ENCODE assay signal across 28 cellular contexts in the genomic region with DNA sequence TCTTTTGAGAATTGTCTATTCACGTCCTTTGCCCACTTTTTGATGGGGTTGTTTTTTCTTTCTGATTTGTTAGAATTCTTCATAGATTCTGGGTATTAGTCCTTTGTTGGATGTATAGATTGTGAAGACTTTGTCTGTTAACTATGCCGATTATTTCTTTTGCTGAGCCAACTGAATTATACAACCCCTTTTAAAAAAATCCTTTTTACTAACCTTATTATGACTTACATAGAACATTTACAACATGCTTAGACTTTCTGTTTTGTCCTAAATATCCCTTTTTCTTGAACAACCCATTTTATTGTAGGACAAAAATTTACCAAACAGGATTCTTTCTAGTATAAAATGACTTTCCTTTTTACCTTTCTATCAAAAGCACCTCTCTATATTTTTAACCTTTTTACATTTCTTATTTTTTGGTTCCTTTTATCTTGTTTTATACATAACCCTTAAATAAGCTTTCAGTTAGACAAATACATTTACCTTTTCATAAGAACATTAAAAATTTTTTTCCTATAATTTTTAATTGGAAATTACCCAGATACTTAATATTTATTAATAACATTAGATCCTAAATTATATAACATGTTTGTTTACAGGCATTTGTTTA.
A peak's percentile ranks its signal among the peaks of the same experiment; 100 is the strongest.
DNase-seq lines count a peak whose midpoint lies in the region; ATAC-seq, FAIRE-seq and TF ChIP-seq lines count a peak whose summit lies in the region.
"Had no signal": no experiment of that assay in that cellular context is flagged by ENCODE, and none has a peak within 500 bp of the region (broad histone marks: within the 10 kb centered on the region; RNA-seq: fewer than 3 reads in every experiment).

No MANE protein-coding gene starts in this region.

- H3K4me3 ChIP-seq in A549 (no peak overlapping the region), K562 (no peak overlapping the region)
- H3K4me3 ChIP-seq: BLaER1 treated with 17β-estradiol and CSF1 and Interleukin-3, amounts not matched to agents 10 nM and 100 nM; mucosa of descending colon; psoas muscle; SJSA1; smooth muscle cell had no signal

- TF ChIP-seq RAD21 in A549 (conservative IDR thresholded peaks at IDR 0.05 in 1 of 2, IDR thresholded peaks at IDR 0.05 in 1 of 2): no peak
- no peak for TF ChIP-seq RAD21 in K562 (CRISPR knock-in tag; conservative IDR thresholded peaks at IDR 0.05 in 1 of 2, IDR thresholded peaks at IDR 0.05 in 1 of 2)

- no peaks in the 10 kb centered on the region for H3K9me1 ChIP-seq in K562 (ENCODE audit: control insufficient read depth, insufficient read depth, low read length)

- POLR2A ChIA-PET in A549 (lab: Yijun Ruan, JAX): no interaction called here
- POLR2A ChIA-PET in K562 (lab: Yijun Ruan, JAX): no interaction called here

- H4K20me1 ChIP-seq in K562 (replicated peaks; ENCODE audit: control insufficient read depth, insufficient read depth, low read length): no peaks in the 10 kb centered on the region
- H4K20me1 ChIP-seq: BLaER1 treated with 17β-estradiol and CSF1 and Interleukin-3, amounts not matched to agents 10 nM and 100 nM had no signal

- no peak overlapping the region for H3K9ac ChIP-seq in K562 (ENCODE audit: insufficient read depth in 1 of 2, low read depth in 2 of 2, low read length in 2 of 2)
- H3K9ac ChIP-seq: BLaER1 treated with 17β-estradiol and CSF1 and Interleukin-3, amounts not matched to agents 10 nM and 100 nM had no signal

- no peak for TF ChIP-seq CTCF in A549 (IDR thresholded peaks at IDR 0.05)
- TF ChIP-seq CTCF in K562 (IDR thresholded peaks at IDR 0.05 in 2 of 3, conservative IDR thresholded peaks at IDR 0.05 in 1 of 3; ENCODE audit: insufficient read depth in 2 of 3, low read depth in 1 of 3, low read length in 3 of 3): no peak

- no peak overlapping the region for H2AFZ ChIP-seq in K562 (ENCODE audit: low read depth, low read length)

- in situ Hi-C loops in K562 (cut with MboI): no loop called here

- intact Hi-C loops in K562 (cut with micrococcal nuclease): no loop called here

- BruUV-seq in K562 (replicated peaks; lab: Mats Ljungman, UMichigan): no TSS peak

- no peaks in the 10 kb centered on the region for H3K4me1 ChIP-seq in A549
- 0 out of 5 replicates have a peak, but pooled peaks cover 0 to 3% of the 10 kb centered on the region in 2 experiments for H3K4me1 ChIP-seq in K562 (replicated peaks in 1 of 2; ENCODE audit: control insufficient read depth in 2 of 2, insufficient read depth in 2 of 2, low read length in 2 of 2)
- H3K4me1 ChIP-seq: BLaER1 treated with 17β-estradiol and CSF1 and Interleukin-3, amounts not matched to agents 10 nM and 100 nM; psoas muscle; SJSA1 had no signal

- WGBS in A549 (ENCODE audit: missing lambda C conversion rate): 45% methylated on average over 2 of the region's 2 CpGs
- WGBS in K562 (ENCODE audit: insufficient coverage, low coverage, missing lambda C conversion rate): 67% methylated on average over 2 of the region's 2 CpGs

- TF ChIP-seq POLR2A in A549 (IDR thresholded peaks at IDR 0.05; ENCODE audit: low read length): no peak
- no peak for TF ChIP-seq POLR2A in K562 (conservative IDR thresholded peaks at IDR 0.05)

- CTCF ChIA-PET in A549 (lab: Yijun Ruan, JAX): no interaction called here
- CTCF ChIA-PET in K562 (lab: Yijun Ruan, JAX; ENCODE audit: low intra/inter-chr PET ratio): no interaction called here

- H3K9me3 ChIP-seq in A549 (peaks cover 6% of the 10 kb centered on the region; the same call in 2 of the 3 replicates), K562 (replicated peaks; ENCODE audit: control insufficient read depth, insufficient read depth, low read depth, low read length) (no peaks in the 10 kb centered on the region)
- H3K9me3 ChIP-seq: mucosa of descending colon, psoas muscle, SJSA1 had no signal

- H3K36me3 ChIP-seq in K562 (ENCODE audit: control insufficient read depth, insufficient read depth, low read length): no peaks in the 10 kb centered on the region
- H3K36me3 ChIP-seq: BLaER1 treated with 17β-estradiol and CSF1 and Interleukin-3, amounts not matched to agents 10 nM and 100 nM; SJSA1 had no signal

- H3K27me3 ChIP-seq in K562 (ENCODE audit: control insufficient read depth in 2 of 2, insufficient read depth in 2 of 2, low read length in 2 of 2): no peaks in the 10 kb centered on the region
- H3K27me3 ChIP-seq: BLaER1 treated with 17β-estradiol and CSF1 and Interleukin-3, amounts not matched to agents 10 nM and 100 nM; SJSA1 had no signal

- H3K27ac ChIP-seq in A549 (no peak overlapping the region), K562 (ENCODE audit: extremely low read depth, low read depth, low read length) (no peak overlapping the region)
- H3K27ac ChIP-seq: BLaER1 treated with 17β-estradiol and CSF1 and Interleukin-3, amounts not matched to agents 10 nM and 100 nM; HL-60; psoas muscle; SJSA1 had no signal

- no peak for FAIRE-seq in A549 (lab: Jason Lieb, UNC)
- no peak for FAIRE-seq in K562 (lab: Jason Lieb, UNC)
- FAIRE-seq: astrocyte had no signal

- no peak for ATAC-seq in A549
- ATAC-seq in K562: no peak
- ATAC-seq: left ventricle myocardium superior, mucosa of descending colon, psoas muscle had no signal

- TF ChIP-seq EP300 in A549 (IDR thresholded peaks at IDR 0.05): no peak
- no peak for TF ChIP-seq EP300 in K562 (IDR thresholded peaks at IDR 0.05; ENCODE audit: low read length)

- no peaks in the 10 kb centered on the region for H3K79me2 ChIP-seq in K562 (ENCODE audit: control insufficient read depth, insufficient read depth, low read length)

- H3K4me2 ChIP-seq in A549 (no peak overlapping the region), K562 (ENCODE audit: insufficient read depth, low read length) (no peak overlapping the region)
- H3K4me2 ChIP-seq: BLaER1 treated with 17β-estradiol and CSF1 and Interleukin-3, amounts not matched to agents 10 nM and 100 nM; smooth muscle cell had no signal

- peak; percentile 67 for DNase-seq in DMS53 (lab: John Stamatoyannopoulos, UW)
- DNase-seq in DMS53 treated with DMSO at 0.1 percent for 48 hours (lab: John Stamatoyannopoulos, UW; ENCODE audit: unreplicated experiment): no peak
- DNase-seq in A549 (ENCODE audit: low read depth in 1 of 2, low spot score in 1 of 2): no peak
- DNase-seq in NAMALWA (ENCODE audit: low spot score): peak; percentile 11
- DNase-seq in K562 (ENCODE audit: extremely low read depth in 1 of 4, low spot score in 3 of 4): no peak
- no peak for DNase-seq in HPDE6-E6E7 (ENCODE audit: extremely low spot score)
- DNase-seq in amygdala (lab: John Stamatoyannopoulos, UW): no peak
- no peak for DNase-seq in NCI-H446 treated with DMSO at 0.1 percent for 48 hours (lab: John Stamatoyannopoulos, UW)
- DNase-seq: activated B cell treated with CpG ODN at 0.5 μM for 24 hours; activated CD4-positive, alpha-beta memory T cell treated with anti-CD3 and anti-CD28 coated beads for 36 hours; activated naive CD4-positive, alpha-beta T cell treated with anti-CD3 and anti-CD28 coated beads, Interleukin-2, amount 10 ng/mL, durations not matched to agents 7 days and 5 days; activated T-cell treated with anti-CD3 and anti-CD28 coated beads, Interleukin-2, amount 50 U/mL, for 24 hours; cerebellar nuclear complex; DMS153; effector CD4-positive, alpha-beta T cell; HCEC 1CT; head of caudate nucleus; left ventricle myocardium superior; mucosa of descending colon; NCI-H1092; psoas muscle; stimulated activated CD4-positive, alpha-beta T cell treated with anti-CD3 and anti-CD28 coated beads, Interleukin-4, amount 100 ng/mL, for 4 hours; T-helper 2 cell had no signal

TF ChIP-seq in A549, 52 proteins besides CTCF, POLR2A, EP300 and RAD21:
- TF ChIP-seq BHLHE40 (IDR thresholded peaks at IDR 0.05; ENCODE audit: low read depth, low read length) (no peak), ZFP36 (IDR thresholded peaks at IDR 0.05; ENCODE audit: borderline replicate concordance, partially characterized antibody) (peak; percentile 84)

TF ChIP-seq in K562, 482 proteins besides CTCF, POLR2A, EP300 and RAD21:
- TF ChIP-seq, protein P1, sequence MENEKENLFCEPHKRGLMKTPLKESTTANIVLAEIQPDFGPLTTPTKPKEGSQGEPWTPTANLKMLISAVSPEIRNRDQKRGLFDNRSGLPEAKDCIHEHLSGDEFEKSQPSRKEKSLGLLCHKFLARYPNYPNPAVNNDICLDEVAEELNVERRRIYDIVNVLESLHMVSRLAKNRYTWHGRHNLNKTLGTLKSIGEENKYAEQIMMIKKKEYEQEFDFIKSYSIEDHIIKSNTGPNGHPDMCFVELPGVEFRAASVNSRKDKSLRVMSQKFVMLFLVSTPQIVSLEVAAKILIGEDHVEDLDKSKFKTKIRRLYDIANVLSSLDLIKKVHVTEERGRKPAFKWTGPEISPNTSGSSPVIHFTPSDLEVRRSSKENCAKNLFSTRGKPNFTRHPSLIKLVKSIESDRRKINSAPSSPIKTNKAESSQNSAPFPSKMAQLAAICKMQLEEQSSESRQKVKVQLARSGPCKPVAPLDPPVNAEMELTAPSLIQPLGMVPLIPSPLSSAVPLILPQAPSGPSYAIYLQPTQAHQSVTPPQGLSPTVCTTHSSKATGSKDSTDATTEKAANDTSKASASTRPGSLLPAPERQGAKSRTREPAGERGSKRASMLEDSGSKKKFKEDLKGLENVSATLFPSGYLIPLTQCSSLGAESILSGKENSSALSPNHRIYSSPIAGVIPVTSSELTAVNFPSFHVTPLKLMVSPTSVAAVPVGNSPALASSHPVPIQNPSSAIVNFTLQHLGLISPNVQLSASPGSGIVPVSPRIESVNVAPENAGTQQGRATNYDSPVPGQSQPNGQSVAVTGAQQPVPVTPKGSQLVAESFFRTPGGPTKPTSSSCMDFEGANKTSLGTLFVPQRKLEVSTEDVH (IDR thresholded peaks at IDR 0.05; ENCODE audit: low read depth, partially characterized antibody): no peak
- no peak for TF ChIP-seq MTA2 (IDR thresholded peaks at IDR 0.05; ENCODE audit: low read depth)
- TF ChIP-seq ZFP36 (IDR thresholded peaks at IDR 0.05; ENCODE audit: low read depth, low read length, partially characterized antibody): peak; percentile 60

Comparison
In these comparisons a context has a peak if more than half of its experiments do, and no peak if none do; other contexts are left out.
1. DNase-seq: peak in DMS53 (single experiment) and NAMALWA (single experiment); none in DMS53 treated with DMSO at 0.1 percent for 48 hours (single experiment), A549 (0 of 2), K562 (0 of 4), HPDE6-E6E7 (single experiment), amygdala (0 of 56) and NCI-H446 treated with DMSO at 0.1 percent for 48 hours (single experiment).